In genomic region chr6:145497006-145497405, GRCh38 we compare ENCODE assay signal across 19 cellular contexts.
DNase-seq lines count a peak whose midpoint lies in the region; ATAC-seq, FAIRE-seq and TF ChIP-seq lines count a peak whose summit lies in the region.
"Had no signal": no experiment of that assay in that cellular context is flagged by ENCODE, and none has a peak within 500 bp of the region (broad histone marks: within the 10 kb centered on the region; RNA-seq: fewer than 3 reads in every experiment).

No MANE protein-coding gene starts in this region.

- DNase-seq in EH (ENCODE audit: low read depth) (peak; percentile 25), LHCN-M2 (ENCODE audit: low read depth) (peak; percentile 28), amniotic epithelial cell (ENCODE audit: low read depth) (peak; percentile 35), kidney (no peak), D721Med (ENCODE audit: insufficient read length, low spot score) (no peak)
- no peak for DNase-seq in stimulated activated CD4-positive, alpha-beta T cell treated with anti-CD3 and anti-CD28 coated beads, Interleukin-2, amount 100 ng/mL, for 24 hours
- DNase-seq: ACHN; CD4-positive, alpha-beta memory T cell; DMS79 treated with DMSO at 0.1 percent for 48 hours; GM23248; HCEC 1CT had no signal

- no peak overlapping the region for H3K27ac ChIP-seq in kidney (ENCODE audit: low read depth in 2 of 2, low read length in 2 of 2)
- H3K27ac ChIP-seq: BLaER1, GM23248, KMS-11 had no signal

- H3K4me1 ChIP-seq in kidney (ENCODE audit: control insufficient read depth in 1 of 2, insufficient read depth in 1 of 2, low read depth in 1 of 2, low read length in 2 of 2) = no peaks in the 10 kb centered on the region
- H3K4me1 ChIP-seq: BLaER1 had no signal

- no peak overlapping the region for H3K9ac ChIP-seq in kidney (ENCODE audit: low read length in 2 of 2)
- H3K9ac ChIP-seq: BLaER1, GM23248, KMS-11 had no signal

- H3K4me3 ChIP-seq in kidney (ENCODE audit: low read length in 2 of 2) = no peak overlapping the region
- H3K4me3 ChIP-seq: BLaER1, GM23248 had no signal

- H3K9me3 ChIP-seq in kidney (ENCODE audit: control insufficient read depth in 1 of 2, low read length in 2 of 2) = peaks cover 0 to 2% of the 10 kb centered on the region in 2 donors

- H3K36me3 ChIP-seq in kidney (ENCODE audit: control insufficient read depth in 1 of 2, insufficient read depth in 2 of 2, low read length in 2 of 2) = no peaks in the 10 kb centered on the region
- H3K36me3 ChIP-seq: BLaER1 had no signal

- ATAC-seq in HG02642 (IDR thresholded peaks at IDR 0.05; ENCODE audit: poor library complexity, unreplicated experiment) = no peak

- TF ChIP-seq CTCF in kidney (IDR thresholded peaks at IDR 0.05; ENCODE audit: borderline replicate concordance, extremely low read depth, insufficient read depth) (no peak), D721Med (IDR thresholded peaks at IDR 0.05; ENCODE audit: insufficient read depth, missing control alignments) (no peak)

- intact Hi-C loops in kidney (cut with DNase I) = no loop called here

- FAIRE-seq in kidney (lab: Jason Lieb, UNC) = no peak
- no peak for FAIRE-seq in D721Med (lab: Jason Lieb, UNC)
- FAIRE-seq: A204.1, G401.6, GM12891, GM19239, H54 had no signal

Comparison
In these comparisons a context has a peak if more than half of its experiments do, and no peak if none do; other contexts are left out.
1. DNase-seq: peak in EH (single experiment), LHCN-M2 (single experiment) and amniotic epithelial cell (single experiment); none in kidney (single experiment), D721Med (single experiment) and stimulated activated CD4-positive, alpha-beta T cell treated with anti-CD3 and anti-CD28 coated beads, Interleukin-2, amount 100 ng/mL, for 24 hours (0 of 2).